ENCODE assay signal across 8 cellular contexts in genomic region chr12:6952860-6953416, GRCh38. TPM values are rescaled to one million over a fixed set of nuclear protein-coding genes. Genes with fewer than 3 reads are reported as not detected.
DNase-seq lines count a peak whose midpoint lies in the region; ATAC-seq and TF ChIP-seq lines count a peak whose summit lies in the region.
"Had no signal": no experiment of that assay in that cellular context is flagged by ENCODE, and none has a peak within 500 bp of the region (broad histone marks: within the 10 kb centered on the region; RNA-seq: fewer than 3 reads in every experiment).

No MANE protein-coding gene starts in this region.

- H3K4me1 ChIP-seq in SJCRH30 (peaks cover 6% of the 10 kb centered on the region), heart left ventricle (peaks cover 0 to 81% (median 14%) of the 10 kb centered on the region in 12 donors), spleen (peaks cover 54 to 92% (median 84%) of the 10 kb centered on the region in 6 donors)

- no peaks in the 10 kb centered on the region for H3K9me3 ChIP-seq in SJCRH30 (replicated peaks)
- H3K9me3 ChIP-seq in heart left ventricle: no peaks in the 10 kb centered on the region
- no peaks in the 10 kb centered on the region for H3K9me3 ChIP-seq in spleen

- no peak for DNase-seq in SJCRH30
- no peak for DNase-seq in heart left ventricle
- peak; percentile 83 for DNase-seq in spleen
- DNase-seq in NCI-H524 treated with DMSO at 0.1 percent for 48 hours (lab: John Stamatoyannopoulos, UW): no peak
- DNase-seq in NCI-H2107 (lab: John Stamatoyannopoulos, UW): no peak
- DNase-seq: H9 had no signal

- 82 to 91% (median 86%) methylated on average over 15 of the region's 15 CpGs for WGBS in heart left ventricle, 4 donors
- 13 to 45% (median 35%) methylated on average over 11 to 15 of the region's 15 CpGs for WGBS in spleen, 5 donors

- intact Hi-C loops in heart left ventricle (cut with DNase I): no loop called here
- intact Hi-C loops in spleen (cut with DNase I; ENCODE audit: low total_unique reads): no loop called here

- H3K27me3 ChIP-seq in SJCRH30 (peaks cover 5% of the 10 kb centered on the region; the same call in 1 of the 2 replicates), heart left ventricle (no peaks in the 10 kb centered on the region), spleen (replicated peaks in 1 of 7) (no peaks in the 10 kb centered on the region)

- H3K4me3 ChIP-seq in SJCRH30 (peak overlapping the region; percentile 38; the same call in 1 of the 2 replicates), heart left ventricle (peak overlapping the region in 10 of 12 donors; percentile 3 to 66 (median 43)), spleen (peak overlapping the region; percentile 64 to 98 (median 89))

- ATAC-seq in GM18870 (IDR thresholded peaks at IDR 0.05; ENCODE audit: unreplicated experiment) (peak; percentile 2), heart left ventricle (no peak), HG02571 (IDR thresholded peaks at IDR 0.05; ENCODE audit: unreplicated experiment) (no peak)

- no peak for TF ChIP-seq CTCF in heart left ventricle (IDR thresholded peaks at IDR 0.05)
- TF ChIP-seq CTCF in spleen (IDR thresholded peaks at IDR 0.05 in 8 of 11, conservative IDR thresholded peaks at IDR 0.05 in 3 of 11): no peak

- H3K36me3 ChIP-seq in SJCRH30: no peaks in the 10 kb centered on the region
- peaks cover 0 to 32% (median 0%) of the 10 kb centered on the region in 9 donors for H3K36me3 ChIP-seq in heart left ventricle
- peaks cover 0 to 62% (median 34%) of the 10 kb centered on the region in 6 donors for H3K36me3 ChIP-seq in spleen

- H3K27ac ChIP-seq in SJCRH30 (peak overlapping the region; percentile 28; the same call in 1 of the 2 replicates), heart left ventricle (peak overlapping the region in 9 of 12 donors; percentile 0 to 97 (median 64)), spleen (peak overlapping the region; percentile 87 to 99 (median 96))

- TF ChIP-seq POLR2A in heart left ventricle (IDR thresholded peaks at IDR 0.05) (no peak), spleen (IDR thresholded peaks at IDR 0.05) (no peak)

RNA-seq across cellular contexts. Expression of gene PTPN6, which starts 1.8 kb away (rescaled TPM):
- 0.18 and 0.38 TPM in 2 replicates for total RNA-seq in SJCRH30 (2014; rRNA removed; shearing (Covaris generic))
- total RNA-seq in heart left ventricle (10 to 100 TPM in 2 of 9 donors, 1 to 10 TPM in 7; 3.5 to 63.2 (median 5.9) TPM), spleen (100 to 1,000 TPM; 314 to 431 (median 423) TPM)
- polyA plus RNA-seq in heart left ventricle (1 to 10 TPM; 6.6 to 6.7 TPM), spleen (100 to 1,000 TPM; 398 to 713 (median 604) TPM)

RNA-seq across cellular contexts. Expression of gene C12orf57, which starts 9.1 kb away (rescaled TPM):
- 193 and 245 TPM in 2 replicates for total RNA-seq in SJCRH30 (2014; rRNA removed; shearing (Covaris generic))
- total RNA-seq in heart left ventricle (100 to 1,000 TPM; 108 to 394 (median 167) TPM), spleen (100 to 1,000 TPM in 6 of 7 donors, 10 to 100 TPM in 1; 79.2 to 364 (median 116) TPM)
- polyA plus RNA-seq in heart left ventricle (100 to 1,000 TPM; 258 to 460 TPM), spleen (100 to 1,000 TPM; 181 to 323 (median 242) TPM)

RNA-seq across cellular contexts. Expression of gene RNU7-1, which starts 9.3 kb away (rescaled TPM):
- total RNA-seq in SJCRH30 (2014; rRNA removed; shearing (Covaris generic)): not detected in 2 replicates
- total RNA-seq in heart left ventricle (not detected), spleen (not detected)
- polyA plus RNA-seq in heart left ventricle (not detected), spleen (not detected)
- total RNA-seq: H9 had no signal

RNA-seq across cellular contexts. Expression of gene PHB2, which starts 17.5 kb away (rescaled TPM):
- total RNA-seq in SJCRH30 (2014; rRNA removed; shearing (Covaris generic)): 310 and 322 TPM in 2 replicates
- 100 to 1,000 TPM; 128 to 189 (median 152) TPM for total RNA-seq in heart left ventricle
- 100 to 1,000 TPM; 112 to 192 TPM for polyA plus RNA-seq in heart left ventricle
- total RNA-seq in spleen: 100 to 1,000 TPM; 127 to 143 (median 133) TPM
- polyA plus RNA-seq in spleen: 100 to 1,000 TPM; 166 to 199 (median 177) TPM

RNA-seq across cellular contexts. Expression of gene EMG1, which starts 17.8 kb away (rescaled TPM):
- 54.9 and 57.7 TPM in 2 replicates for total RNA-seq in SJCRH30 (2014; rRNA removed; shearing (Covaris generic))
- total RNA-seq in heart left ventricle (10 to 100 TPM; 24.2 to 43.1 (median 35.9) TPM), spleen (10 to 100 TPM; 19.9 to 56.3 (median 44.0) TPM)
- polyA plus RNA-seq in heart left ventricle (10 to 100 TPM; 23.0 to 38.2 TPM), spleen (10 to 100 TPM; 23.6 to 38.3 (median 37.1) TPM)

Comparison
In these comparisons a context has a peak if more than half of its experiments do, and no peak if none do; other contexts are left out.
1. H3K27ac ChIP-seq: peak in every context shown above with its lines; median percentile 96 in spleen; 64 in heart left ventricle; 28 in SJCRH30.
2. H3K4me3 ChIP-seq: peak in every context shown above with its lines; median percentile 89 in spleen; 43 in heart left ventricle; 38 in SJCRH30.
3. RNA of gene PTPN6, which starts 1.8 kb away (total RNA-seq): 314 to 431 TPM in spleen; 3.5 to 63.2 TPM in heart left ventricle and 0.18 to 0.38 TPM in SJCRH30; every median in the first group is over 4 times any median in the second.